Comparison of ENCODE assay signal across 10 cellular contexts in the genomic region with DNA sequence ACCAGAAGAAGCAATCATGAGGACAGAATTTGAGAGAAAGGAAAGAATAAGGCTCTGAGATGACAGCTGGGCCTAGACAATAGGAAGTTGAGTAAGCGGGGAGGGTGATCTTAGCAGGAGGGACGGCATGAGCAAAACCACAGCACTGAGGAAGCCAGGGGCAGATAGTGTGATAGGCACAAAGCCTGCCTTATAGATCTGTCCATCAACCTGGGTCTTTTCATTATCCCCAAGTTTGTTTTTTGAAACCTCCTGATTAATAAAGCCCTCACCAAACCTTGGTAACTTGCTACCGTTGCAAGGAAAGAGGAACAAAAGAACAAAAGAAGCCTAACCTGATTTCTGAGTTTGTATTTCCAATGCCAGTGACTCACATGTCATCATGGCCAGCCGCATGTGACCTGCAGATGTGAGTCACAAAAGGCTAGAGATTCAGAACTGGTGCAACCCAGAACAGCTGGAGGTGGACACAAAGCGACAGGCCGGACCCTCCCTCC. TPM values are rescaled to one million over a fixed set of nuclear protein-coding genes. Genes with fewer than 3 reads are reported as not detected.
DNase-seq lines count a peak whose midpoint lies in the region; ATAC-seq, FAIRE-seq and TF ChIP-seq lines count a peak whose summit lies in the region.
"Had no signal": no experiment of that assay in that cellular context is flagged by ENCODE, and none has a peak within 500 bp of the region (broad histone marks: within the 10 kb centered on the region; RNA-seq: fewer than 3 reads in every experiment).

No MANE protein-coding gene starts in this region.

- peak overlapping the region in 1 of 3 donors; percentile 64 for H3K9ac ChIP-seq in skeletal muscle tissue (ENCODE audit: low read depth in 1 of 3, low read length in 3 of 3)

- POLR2A ChIA-PET in activated CD8-positive, alpha-beta T cell treated with anti-CD3 and anti-CD28 coated beads for 36 hours (lab: Charles Lee): no interaction called here

- no peaks in the 10 kb centered on the region for H3K27me3 Mint-ChIP-seq in glutamatergic neuron (ENCODE audit: unreplicated experiment)
- H3K27me3 Mint-ChIP-seq in activated CD8-positive, alpha-beta T cell treated with anti-CD3 and anti-CD28 coated beads for 36 hours: peaks cover 1% of the 10 kb centered on the region
- H3K27me3 Mint-ChIP-seq: activated naive CD8-positive, alpha-beta T cell treated with anti-CD3 and anti-CD28 coated beads, Interleukin-2, amount 10 ng/mL, durations not matched to agents 7 days and 5 days had no signal

- in situ Hi-C loops in SK-MEL-5 (cut with HindIII; ENCODE audit: low pct_unique_long_range_greater_than_20kb, low sequenced_read_pairs): no loop called here

- ATAC-seq in activated CD8-positive, alpha-beta T cell treated with anti-CD3 and anti-CD28 coated beads for 36 hours: no peak

- no peak for TF ChIP-seq POLR2A in H54 (IDR thresholded peaks at IDR 0.05; ENCODE audit: low read depth, low read length)

- H3K9me3 ChIP-seq in skeletal muscle tissue (ENCODE audit: control insufficient read depth in 3 of 3, low read length in 3 of 3): no peaks in the 10 kb centered on the region

- peaks cover 14% of the 10 kb centered on the region for H3K4me1 Mint-ChIP-seq in glutamatergic neuron (ENCODE audit: low read depth, unreplicated experiment)
- H3K4me1 Mint-ChIP-seq in activated CD8-positive, alpha-beta T cell treated with anti-CD3 and anti-CD28 coated beads for 36 hours (ENCODE audit: low read depth): no peaks in the 10 kb centered on the region
- H3K4me1 Mint-ChIP-seq: activated naive CD8-positive, alpha-beta T cell treated with anti-CD3 and anti-CD28 coated beads, Interleukin-2, amount 10 ng/mL, durations not matched to agents 7 days and 5 days had no signal

- peaks cover 0 to 27% (median 12%) of the 10 kb centered on the region in 3 donors for H3K4me1 ChIP-seq in skeletal muscle tissue (ENCODE audit: control insufficient read depth in 3 of 3, insufficient read depth in 3 of 3, low read length in 3 of 3)

- H3K27ac Mint-ChIP-seq in glutamatergic neuron (ENCODE audit: unreplicated experiment): peak overlapping the region; percentile 44
- H3K27ac Mint-ChIP-seq in activated CD8-positive, alpha-beta T cell treated with anti-CD3 and anti-CD28 coated beads for 36 hours: no peak overlapping the region
- H3K27ac Mint-ChIP-seq: activated naive CD8-positive, alpha-beta T cell treated with anti-CD3 and anti-CD28 coated beads, Interleukin-2, amount 10 ng/mL, durations not matched to agents 7 days and 5 days had no signal

- H3K4me3 ChIP-seq in skeletal muscle tissue (ENCODE audit: low read length in 3 of 3) (no peak overlapping the region), H7 (ENCODE audit: insufficient read depth, low read depth, low read length) (no peak overlapping the region)

- CTCF ChIA-PET in activated CD8-positive, alpha-beta T cell treated with anti-CD3 and anti-CD28 coated beads for 36 hours (lab: Charles Lee): no interaction called here

- TF ChIP-seq CTCF in glutamatergic neuron (IDR thresholded peaks at IDR 0.05; ENCODE audit: partially characterized antibody, unreplicated experiment): no peak
- TF ChIP-seq CTCF in activated CD8-positive, alpha-beta T cell treated with anti-CD3 and anti-CD28 coated beads for 36 hours (IDR thresholded peaks at IDR 0.05): no peak

- H3K9me3 Mint-ChIP-seq in glutamatergic neuron (ENCODE audit: unreplicated experiment): no peaks in the 10 kb centered on the region
- H3K9me3 Mint-ChIP-seq in activated CD8-positive, alpha-beta T cell treated with anti-CD3 and anti-CD28 coated beads for 36 hours: no peaks in the 10 kb centered on the region
- H3K9me3 Mint-ChIP-seq: activated naive CD8-positive, alpha-beta T cell treated with anti-CD3 and anti-CD28 coated beads, Interleukin-2, amount 10 ng/mL, durations not matched to agents 7 days and 5 days had no signal

- DNase-seq in H54 (ENCODE audit: insufficient read length, low spot score) (peak; percentile 36), SK-MEL-5 (ENCODE audit: low read depth, low spot score) (peak; percentile 53), glutamatergic neuron (no peak), H7 (no peak), inferior parietal cortex (ENCODE audit: extremely low spot score) (no peak)
- DNase-seq in activated CD8-positive, alpha-beta T cell treated with anti-CD3 and anti-CD28 coated beads for 36 hours: no peak
- no peak for DNase-seq in stimulated activated CD4-positive, alpha-beta T cell treated with anti-CD3 and anti-CD28 coated beads, Interleukin-4, amount 100 ng/mL, for 1 hour
- DNase-seq: activated naive CD8-positive, alpha-beta T cell treated with anti-CD3 and anti-CD28 coated beads, Interleukin-2, amount 10 ng/mL, durations not matched to agents 7 days and 5 days; NCI-H510A treated with DMSO at 0.1 percent for 48 hours had no signal

- peak overlapping the region; percentile 68 for H3K27ac ChIP-seq in skeletal muscle tissue (ENCODE audit: low read depth, low read length)

- H3K27me3 ChIP-seq in skeletal muscle tissue (ENCODE audit: control insufficient read depth in 3 of 3, insufficient read depth in 3 of 3, low read length in 3 of 3) (no peaks in the 10 kb centered on the region), H7 (ENCODE audit: control insufficient read depth, insufficient read depth, low read length) (no peaks in the 10 kb centered on the region)

- H3K36me3 Mint-ChIP-seq in glutamatergic neuron (ENCODE audit: unreplicated experiment): no peaks in the 10 kb centered on the region
- H3K36me3 Mint-ChIP-seq in activated CD8-positive, alpha-beta T cell treated with anti-CD3 and anti-CD28 coated beads for 36 hours (ENCODE audit: low read depth): no peaks in the 10 kb centered on the region
- H3K36me3 Mint-ChIP-seq: activated naive CD8-positive, alpha-beta T cell treated with anti-CD3 and anti-CD28 coated beads, Interleukin-2, amount 10 ng/mL, durations not matched to agents 7 days and 5 days had no signal

- H3K36me3 ChIP-seq in skeletal muscle tissue (ENCODE audit: control insufficient read depth in 3 of 3, insufficient read depth in 3 of 3, low read length in 3 of 3) (no peaks in the 10 kb centered on the region), H7 (replicated peaks; ENCODE audit: control insufficient read depth, insufficient read depth, low read length) (no peaks in the 10 kb centered on the region)

- intact Hi-C loops in activated CD8-positive, alpha-beta T cell treated with anti-CD3 and anti-CD28 coated beads for 36 hours (cut with micrococcal nuclease): no loop called here

- peak; percentile 90 for FAIRE-seq in H54 (lab: Jason Lieb, UNC)

- no peak overlapping the region for H3K4me3 Mint-ChIP-seq in glutamatergic neuron (ENCODE audit: unreplicated experiment)
- no peak overlapping the region for H3K4me3 Mint-ChIP-seq in activated CD8-positive, alpha-beta T cell treated with anti-CD3 and anti-CD28 coated beads for 36 hours
- H3K4me3 Mint-ChIP-seq: activated naive CD8-positive, alpha-beta T cell treated with anti-CD3 and anti-CD28 coated beads, Interleukin-2, amount 10 ng/mL, durations not matched to agents 7 days and 5 days had no signal

RNA-seq across cellular contexts. Expression of a gene that starts 55.7 kb away (rescaled TPM):
- total RNA-seq in SK-MEL-5 (2014; rRNA removed; shearing (Covaris generic)): 88.7 and 101 TPM in 2 replicates
- 27.5 and 33.8 TPM in 2 replicates for polyA plus RNA-seq in SK-MEL-5 (2015; cell fraction: cytosol; rRNA removed)
- polyA plus RNA-seq in SK-MEL-5 (2015; cell fraction: nucleus; rRNA removed): 37.1 and 42.3 TPM in 2 replicates
- 13.4 TPM for total RNA-seq in glutamatergic neuron (ENCODE audit: unreplicated experiment)
- total RNA-seq in skeletal muscle tissue: 12.5 TPM
- 1.1 and 2.0 TPM in 2 replicates for total RNA-seq in H7 (2014; rRNA removed; shearing (Covaris generic))
- not detected for total RNA-seq in activated CD8-positive, alpha-beta T cell treated with anti-CD3 and anti-CD28 coated beads for 36 hours
- total RNA-seq: activated naive CD8-positive, alpha-beta T cell treated with anti-CD3 and anti-CD28 coated beads, Interleukin-2, amount 10 ng/mL, durations not matched to agents 7 days and 5 days had no signal

Comparison
In these comparisons a context has a peak if more than half of its experiments do, and no peak if none do; other contexts are left out.
1. DNase-seq: peak in H54 (single experiment) and SK-MEL-5 (single experiment); none in glutamatergic neuron (single experiment), H7 (single experiment), activated CD8-positive, alpha-beta T cell treated with anti-CD3 and anti-CD28 coated beads for 36 hours (single experiment), inferior parietal cortex (single experiment) and stimulated activated CD4-positive, alpha-beta T cell treated with anti-CD3 and anti-CD28 coated beads, Interleukin-4, amount 100 ng/mL, for 1 hour (single experiment).